23 cellular contexts compared by ENCODE assay signal in the genomic region with DNA sequence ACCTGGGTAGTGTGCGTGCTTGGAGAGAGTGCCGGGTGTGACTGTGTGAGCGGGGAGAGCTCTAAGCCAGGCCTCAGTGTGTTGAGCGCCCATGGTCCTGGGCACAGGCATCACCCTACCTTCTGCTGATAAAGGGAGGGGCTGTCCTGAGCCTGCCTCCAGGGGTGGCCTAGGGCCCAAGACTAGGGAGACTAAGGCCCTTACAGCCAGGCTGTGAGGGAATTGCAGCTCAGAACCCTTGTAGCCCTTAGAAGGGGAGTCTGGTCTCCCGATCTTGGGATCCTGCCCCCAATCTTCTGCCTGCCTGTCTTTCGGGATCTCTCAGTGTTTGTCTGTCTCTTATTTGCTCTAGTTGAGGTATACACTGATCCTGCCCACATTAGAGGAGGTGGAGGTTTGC. TPM values are rescaled to one million over a fixed set of nuclear protein-coding genes. Genes with fewer than 3 reads are reported as not detected.
"Had no signal": no experiment of that assay in that cellular context is flagged by ENCODE, and none has a peak within 500 bp of the region (broad histone marks: within the 10 kb centered on the region; RNA-seq: fewer than 3 reads in every experiment).

No MANE protein-coding gene starts in this region.

- H3K27ac ChIP-seq: RWPE1 had no signal

- H3K9me3 ChIP-seq: SK-N-SH had no signal

- H3K4me2 ChIP-seq: SK-N-SH had no signal

- ATAC-seq: Panc1, PC-3 had no signal

- DNase-seq: Karpas-422, KG1, MM.1S, NCI-H1092 treated with DMSO at 0.1 percent for 48 hours, NCI-H1436, NCI-H187, NCI-H2029, NCI-H2081 treated with DMSO at 0.1 percent for 48 hours, NCI-H2171, NCI-H226, NCI-H446, NCI-H510A, NCI-H524 treated with DMSO at 0.1 percent for 48 hours, NCI-H69, NCI-H774, PC-3, SHP77, SK-N-SH had no signal

- H3K9ac ChIP-seq: SK-N-SH had no signal

RNA-seq across cellular contexts. Expression of gene PAX2, which starts 41.2 kb away (rescaled TPM):
- total RNA-seq: HT-29, OCI-LY7, PC-3, SK-MEL-5 had no signal
- polyA plus RNA-seq: SK-N-SH had no signal
